6 cellular contexts compared by ENCODE assay signal in genomic region chr20:52838510-52839241, GRCh38.
"Had no signal": no experiment of that assay in that cellular context is flagged by ENCODE, and none has a peak within 500 bp of the region (broad histone marks: within the 10 kb centered on the region; RNA-seq: fewer than 3 reads in every experiment).

No MANE protein-coding gene starts in this region.

- FAIRE-seq: HTR-8/SVneo had no signal

- H3K4me2 ChIP-seq: KMS-11 had no signal

- H3K9ac ChIP-seq: KMS-11 had no signal

- DNase-seq: IMR-90, KBM-7, KG1 had no signal

- H3K27ac ChIP-seq: HL-60, KMS-11 had no signal
